24 cellular contexts compared by ENCODE assay signal in the genomic region with DNA sequence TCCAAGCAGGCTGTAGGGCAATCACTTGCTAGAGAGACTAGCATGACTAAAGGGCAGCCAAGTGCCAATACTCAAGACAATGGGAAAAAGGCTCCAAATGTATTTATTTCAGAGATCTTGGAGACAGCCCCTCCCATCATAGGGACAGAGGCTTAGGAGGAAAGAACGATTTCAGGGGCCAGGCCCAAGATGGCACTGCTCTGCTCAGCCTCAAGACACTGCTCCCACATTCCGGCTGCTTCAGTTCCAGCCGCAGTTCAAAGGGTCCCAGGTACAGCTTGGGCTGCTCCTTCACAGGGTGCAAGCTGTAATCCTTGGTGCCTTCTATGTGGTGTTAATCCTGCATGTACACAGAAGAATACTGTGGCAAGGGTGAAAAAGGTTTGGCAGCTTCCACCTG. TPM values are rescaled to one million over a fixed set of nuclear protein-coding genes. Genes with fewer than 3 reads are reported as not detected.
DNase-seq lines count a peak whose midpoint lies in the region; ATAC-seq and TF ChIP-seq lines count a peak whose summit lies in the region.
"Had no signal": no experiment of that assay in that cellular context is flagged by ENCODE, and none has a peak within 500 bp of the region (broad histone marks: within the 10 kb centered on the region; RNA-seq: fewer than 3 reads in every experiment).

No MANE protein-coding gene starts in this region.

- no peaks in the 10 kb centered on the region for H3K4me1 ChIP-seq in HEK293 (ENCODE audit: control insufficient read depth, insufficient read depth, low read length)
- no peaks in the 10 kb centered on the region for H3K4me1 ChIP-seq in lower lobe of right lung
- H3K4me1 ChIP-seq in heart right ventricle: no peaks in the 10 kb centered on the region
- H3K4me1 ChIP-seq: A549; BE2C; BLaER1 treated with 17β-estradiol and CSF1 and Interleukin-3, amounts not matched to agents 10 nM and 100 nM had no signal

- no peak overlapping the region for H3K27ac Mint-ChIP-seq in stimulated activated memory B cell treated with anti-CD40 and anti-IgM and Interleukin-4, amounts not matched to agents 10 μg/mL and 1 μg/mL and 100 μg/mL, for 72 hours
- H3K27ac Mint-ChIP-seq: CD14-positive monocyte; CD4-positive, alpha-beta T cell; CD8-positive, alpha-beta memory T cell had no signal

- no peak overlapping the region for H3K4me3 Mint-ChIP-seq in stimulated activated memory B cell treated with anti-CD40 and anti-IgM and Interleukin-4, amounts not matched to agents 10 μg/mL and 1 μg/mL and 100 μg/mL, for 72 hours
- H3K4me3 Mint-ChIP-seq: CD14-positive monocyte; CD4-positive, alpha-beta T cell; CD8-positive, alpha-beta memory T cell had no signal

- POLR2A ChIA-PET in HEK293 (lab: Yijun Ruan, JAX): no interaction called here

- H3K4me3 ChIP-seq in HEK293 (ENCODE audit: low read depth, low read length): no peak overlapping the region
- no peak overlapping the region for H3K4me3 ChIP-seq in lower lobe of right lung
- no peak overlapping the region for H3K4me3 ChIP-seq in heart right ventricle
- H3K4me3 ChIP-seq: A549; BLaER1 treated with 17β-estradiol and CSF1 and Interleukin-3, amounts not matched to agents 10 nM and 100 nM had no signal

- H3K27ac ChIP-seq in HEK293 (ENCODE audit: extremely low read depth, low read depth, low read length) (no peak overlapping the region), lower lobe of right lung (no peak overlapping the region), heart right ventricle (no peak overlapping the region)
- H3K27ac ChIP-seq: A549; BLaER1 treated with 17β-estradiol and CSF1 and Interleukin-3, amounts not matched to agents 10 nM and 100 nM had no signal

- H3K9me3 ChIP-seq in HEK293 (ENCODE audit: control insufficient read depth, insufficient read depth, low read depth, low read length) (no peaks in the 10 kb centered on the region), lower lobe of right lung (peaks cover 18% of the 10 kb centered on the region), heart right ventricle (peaks cover 0 to 91% (median 13%) of the 10 kb centered on the region in 11 donors)
- H3K9me3 ChIP-seq: A549, BE2C had no signal

- H3K27me3 Mint-ChIP-seq in stimulated activated memory B cell treated with anti-CD40 and anti-IgM and Interleukin-4, amounts not matched to agents 10 μg/mL and 1 μg/mL and 100 μg/mL, for 72 hours: no peaks in the 10 kb centered on the region

- WGBS in heart right ventricle, 2 donors: 58 to 63% methylated on average over 3 of the region's 3 CpGs

- intact Hi-C loops in lower lobe of right lung (cut with DNase I): no loop called here
- intact Hi-C loops in heart right ventricle (cut with DNase I): no loop called here

- no peak for DNase-seq in lower lobe of right lung
- DNase-seq in GM13977 (ENCODE audit: low spot score): no peak
- no peak for DNase-seq in heart right ventricle
- DNase-seq: 8988T; ACHN; AML-193; BE2C; CD4-positive, alpha-beta T cell; CD8-positive, alpha-beta memory T cell; DMS 273 treated with DMSO at 0.1 percent for 48 hours; DMS53; DMS79 treated with DMSO at 0.1 percent for 48 hours; GF-D8; GOT3; H7; HCEC 1CT had no signal

- H3K27me3 ChIP-seq in lower lobe of right lung (ENCODE audit: low read depth) (no peaks in the 10 kb centered on the region), heart right ventricle (no peaks in the 10 kb centered on the region)
- H3K27me3 ChIP-seq: BE2C; BLaER1 treated with 17β-estradiol and CSF1 and Interleukin-3, amounts not matched to agents 10 nM and 100 nM had no signal

- CTCF ChIA-PET in HEK293 (lab: Yijun Ruan, JAX): interaction anchor here (0.5 to 0.7 kb wide), 2 partner anchors 11 to 30 kb away, joined by 3 to 4 read pairs; no protein-coding TSS in a partner anchor

- no peaks in the 10 kb centered on the region for H3K4me1 Mint-ChIP-seq in stimulated activated memory B cell treated with anti-CD40 and anti-IgM and Interleukin-4, amounts not matched to agents 10 μg/mL and 1 μg/mL and 100 μg/mL, for 72 hours
- H3K4me1 Mint-ChIP-seq: CD14-positive monocyte; CD8-positive, alpha-beta memory T cell had no signal

- H3K36me3 ChIP-seq in HEK293 (ENCODE audit: control insufficient read depth in 2 of 2, insufficient read depth in 1 of 2, low read length in 2 of 2) (no peaks in the 10 kb centered on the region), lower lobe of right lung (no peaks in the 10 kb centered on the region), heart right ventricle (no peaks in the 10 kb centered on the region)
- H3K36me3 ChIP-seq: BE2C; BLaER1 treated with 17β-estradiol and CSF1 and Interleukin-3, amounts not matched to agents 10 nM and 100 nM had no signal

- peaks cover 15% of the 10 kb centered on the region for H3K9me3 Mint-ChIP-seq in stimulated activated memory B cell treated with anti-CD40 and anti-IgM and Interleukin-4, amounts not matched to agents 10 μg/mL and 1 μg/mL and 100 μg/mL, for 72 hours

- in situ Hi-C loops in GM13977 (cut with MboI; ENCODE audit: low pct_unique_long_range_greater_than_20kb, low sequenced_read_pairs, unreplicated experiment): no loop called here

- TF ChIP-seq CTCF in HEK293 (tag by site-specific recombination; IDR thresholded peaks at IDR 0.05) (no peak), lower lobe of right lung (IDR thresholded peaks at IDR 0.05) (no peak), GM13977 (IDR thresholded peaks at IDR 0.05; ENCODE audit: extremely low read depth, insufficient read depth, missing control alignments) (no peak), heart right ventricle (IDR thresholded peaks at IDR 0.05) (no peak)

- no peaks in the 10 kb centered on the region for H3K36me3 Mint-ChIP-seq in stimulated activated memory B cell treated with anti-CD40 and anti-IgM and Interleukin-4, amounts not matched to agents 10 μg/mL and 1 μg/mL and 100 μg/mL, for 72 hours
- H3K36me3 Mint-ChIP-seq: CD14-positive monocyte; CD8-positive, alpha-beta memory T cell had no signal

- peak; percentile 3 to 36 for ATAC-seq in lower lobe of right lung
- peak; percentile 16 for ATAC-seq in stimulated activated memory B cell treated with anti-CD40 and anti-IgM and Interleukin-4, amounts not matched to agents 10 μg/mL and 1 μg/mL and 100 μg/mL, for 72 hours
- ATAC-seq in HG02885 (IDR thresholded peaks at IDR 0.05; ENCODE audit: poor library complexity, unreplicated experiment): no peak
- no peak for ATAC-seq in heart right ventricle
- ATAC-seq: A549 had no signal

TF ChIP-seq in HEK293, 187 proteins besides CTCF, POLR2A, EP300 and RAD21:
- TF ChIP-seq ZNF585B (tag by site-specific recombination; IDR thresholded peaks at IDR 0.05) (peak; percentile 54), ZFP69B (tag by site-specific recombination; IDR thresholded peaks at IDR 0.05) (no peak)

RNA-seq across cellular contexts. Expression of gene OR4K5, which starts 19.4 kb away (rescaled TPM):
- total RNA-seq in lower lobe of right lung (not detected), heart right ventricle (not detected)
- polyA plus RNA-seq in heart right ventricle: not detected
- total RNA-seq: CD4-positive, alpha-beta T cell; CD8-positive, alpha-beta memory T cell; Daoy; G401; H7 had no signal
- polyA plus RNA-seq: A549; CD14-positive monocyte; CD8-positive, alpha-beta memory T cell had no signal

RNA-seq across cellular contexts. Expression of gene OR4K2, which starts 26.1 kb away (rescaled TPM):
- total RNA-seq in lower lobe of right lung: not detected
- not detected for total RNA-seq in heart right ventricle
- polyA plus RNA-seq in heart right ventricle: not detected
- total RNA-seq: CD4-positive, alpha-beta T cell; CD8-positive, alpha-beta memory T cell; Daoy; G401; H7 had no signal
- polyA plus RNA-seq: A549; CD14-positive monocyte; CD8-positive, alpha-beta memory T cell had no signal

RNA-seq across cellular contexts. Expression of gene OR4K1, which starts 29.7 kb away (rescaled TPM):
- not detected for total RNA-seq in lower lobe of right lung
- not detected for total RNA-seq in heart right ventricle
- polyA plus RNA-seq in heart right ventricle: not detected
- total RNA-seq: CD4-positive, alpha-beta T cell; CD8-positive, alpha-beta memory T cell; Daoy; G401; H7 had no signal
- polyA plus RNA-seq: A549; CD14-positive monocyte; CD8-positive, alpha-beta memory T cell had no signal

Comparison
In these comparisons a context has a peak if more than half of its experiments do, and no peak if none do; other contexts are left out.
1. ATAC-seq: peak in lower lobe of right lung (2 of 2) and stimulated activated memory B cell treated with anti-CD40 and anti-IgM and Interleukin-4, amounts not matched to agents 10 μg/mL and 1 μg/mL and 100 μg/mL, for 72 hours (single experiment); none in HG02885 (single experiment) and heart right ventricle (0 of 8).